8 cellular contexts compared by ENCODE assay signal in genomic region chr18:23992119-23992940, GRCh38. TPM values are rescaled to one million over a fixed set of nuclear protein-coding genes. Genes with fewer than 3 reads are reported as not detected.
DNase-seq lines count a peak whose midpoint lies in the region; ATAC-seq and TF ChIP-seq lines count a peak whose summit lies in the region.

No MANE protein-coding gene starts in this region.

- H3K27me3 ChIP-seq in osteoblast (ENCODE audit: insufficient read depth, low read length) = no peaks in the 10 kb centered on the region

- no peaks in the 10 kb centered on the region for H3K9me3 Mint-ChIP-seq in activated T-cell treated with anti-CD3 and anti-CD28 coated beads, Interleukin-2, amount 50 U/mL, for 24 hours
- no peaks in the 10 kb centered on the region for H3K9me3 Mint-ChIP-seq in progenitor cell of endocrine pancreas (ENCODE audit: low read depth)

- no peak overlapping the region for H2AFZ ChIP-seq in osteoblast (ENCODE audit: low read length)

- TF ChIP-seq CTCF in progenitor cell of endocrine pancreas (IDR thresholded peaks at IDR 0.05; ENCODE audit: unreplicated experiment) = no peak
- no peak for TF ChIP-seq CTCF in osteoblast (IDR thresholded peaks at IDR 0.05; ENCODE audit: extremely low read depth, low read depth, low read length)

- H3K4me3 Mint-ChIP-seq in activated T-cell treated with anti-CD3 and anti-CD28 coated beads, Interleukin-2, amount 50 U/mL, for 24 hours = peak overlapping the region; percentile 43
- H3K4me3 Mint-ChIP-seq in progenitor cell of endocrine pancreas (ENCODE audit: low read depth) = no peak overlapping the region

- no peaks in the 10 kb centered on the region for H3K9me3 ChIP-seq in osteoblast (ENCODE audit: low read depth, low read length)

- H3K4me3 ChIP-seq in osteoblast (ENCODE audit: insufficient read depth, low read length) = no peak overlapping the region

- H4K20me1 ChIP-seq in osteoblast (ENCODE audit: insufficient read depth, low read length) = no peaks in the 10 kb centered on the region

- H3K27ac Mint-ChIP-seq in activated T-cell treated with anti-CD3 and anti-CD28 coated beads, Interleukin-2, amount 50 U/mL, for 24 hours = peak overlapping the region; percentile 74
- H3K27ac Mint-ChIP-seq in progenitor cell of endocrine pancreas = no peak overlapping the region

- H3K36me3 Mint-ChIP-seq in activated T-cell treated with anti-CD3 and anti-CD28 coated beads, Interleukin-2, amount 50 U/mL, for 24 hours (ENCODE audit: low read depth) = no peaks in the 10 kb centered on the region
- H3K36me3 Mint-ChIP-seq in progenitor cell of endocrine pancreas (ENCODE audit: insufficient read depth) = no peaks in the 10 kb centered on the region

- H3K27ac ChIP-seq in osteoblast (ENCODE audit: low read depth, low read length) = no peak overlapping the region

- DNase-seq in stimulated activated CD4-positive, alpha-beta T cell treated with anti-CD3 and anti-CD28 coated beads, Interleukin-4, amount 100 ng/mL, for 24 hours = peak; percentile 45
- DNase-seq in stimulated activated CD4-positive, alpha-beta T cell treated with anti-CD3 and anti-CD28 coated beads, Interleukin-12 subunit alpha, Interleukin-12 subunit beta, amount 100 ng/mL, for 4 hours = no peak
- peak; percentile 58 for DNase-seq in activated T-cell treated with anti-CD3 and anti-CD28 coated beads, Interleukin-2, amount 50 U/mL, for 24 hours
- DNase-seq in left cardiac atrium (peak; percentile 40), progenitor cell of endocrine pancreas (ENCODE audit: low spot score, unreplicated experiment) (no peak), osteoblast (ENCODE audit: insufficient read length, low spot score, missing footprints) (no peak)

- intact Hi-C loops in left cardiac atrium (cut with DNase I) = loop anchor here in 1 of 2 donors (5.0 kb wide), 1 partner anchor 85 kb away; no protein-coding TSS in a partner anchor

- H3K4me1 ChIP-seq in osteoblast (ENCODE audit: insufficient read depth, low read length) = peaks cover 7% of the 10 kb centered on the region

- H3K4me2 ChIP-seq in osteoblast (ENCODE audit: insufficient read depth, low read length) = no peak overlapping the region

- no peaks in the 10 kb centered on the region for H3K27me3 Mint-ChIP-seq in activated T-cell treated with anti-CD3 and anti-CD28 coated beads, Interleukin-2, amount 50 U/mL, for 24 hours
- H3K27me3 Mint-ChIP-seq in progenitor cell of endocrine pancreas = no peaks in the 10 kb centered on the region

- ATAC-seq in left cardiac atrium (peak; percentile 90 to 93), HG03354 (IDR thresholded peaks at IDR 0.05; ENCODE audit: poor library complexity, severe bottlenecking, unreplicated experiment) (no peak), HG02610 (IDR thresholded peaks at IDR 0.05; ENCODE audit: unreplicated experiment) (no peak)

- H3K36me3 ChIP-seq in osteoblast (ENCODE audit: insufficient read depth, low read length) = no peaks in the 10 kb centered on the region

- peaks cover 54% of the 10 kb centered on the region for H3K4me1 Mint-ChIP-seq in activated T-cell treated with anti-CD3 and anti-CD28 coated beads, Interleukin-2, amount 50 U/mL, for 24 hours (ENCODE audit: low read depth)
- peaks cover 4% of the 10 kb centered on the region for H3K4me1 Mint-ChIP-seq in progenitor cell of endocrine pancreas (ENCODE audit: low read depth)

- no peaks in the 10 kb centered on the region for H3K79me2 ChIP-seq in osteoblast (ENCODE audit: insufficient read depth, low read length)

RNA-seq across cellular contexts. Expression of gene TTC39C, which starts 22.2 kb away (rescaled TPM):
- total RNA-seq in left cardiac atrium = 1 to 10 TPM; 7.6 to 8.9 TPM
- total RNA-seq in progenitor cell of endocrine pancreas = 28.8 and 30.1 TPM in 2 replicates
- total RNA-seq in osteoblast = 42.7 and 50.7 TPM in 2 replicates

Comparison
In these comparisons a context has a peak if more than half of its experiments do, and no peak if none do; other contexts are left out.
1. DNase-seq: peak in stimulated activated CD4-positive, alpha-beta T cell treated with anti-CD3 and anti-CD28 coated beads, Interleukin-4, amount 100 ng/mL, for 24 hours (single experiment), activated T-cell treated with anti-CD3 and anti-CD28 coated beads, Interleukin-2, amount 50 U/mL, for 24 hours (single experiment) and left cardiac atrium (single experiment); none in stimulated activated CD4-positive, alpha-beta T cell treated with anti-CD3 and anti-CD28 coated beads, Interleukin-12 subunit alpha, Interleukin-12 subunit beta, amount 100 ng/mL, for 4 hours (single experiment), progenitor cell of endocrine pancreas (single experiment) and osteoblast (single experiment).
2. ATAC-seq: peak in left cardiac atrium (2 of 2); none in HG03354 (single experiment) and HG02610 (single experiment).